Comparison of ENCODE assay signal across 10 cellular contexts in the genomic region with DNA sequence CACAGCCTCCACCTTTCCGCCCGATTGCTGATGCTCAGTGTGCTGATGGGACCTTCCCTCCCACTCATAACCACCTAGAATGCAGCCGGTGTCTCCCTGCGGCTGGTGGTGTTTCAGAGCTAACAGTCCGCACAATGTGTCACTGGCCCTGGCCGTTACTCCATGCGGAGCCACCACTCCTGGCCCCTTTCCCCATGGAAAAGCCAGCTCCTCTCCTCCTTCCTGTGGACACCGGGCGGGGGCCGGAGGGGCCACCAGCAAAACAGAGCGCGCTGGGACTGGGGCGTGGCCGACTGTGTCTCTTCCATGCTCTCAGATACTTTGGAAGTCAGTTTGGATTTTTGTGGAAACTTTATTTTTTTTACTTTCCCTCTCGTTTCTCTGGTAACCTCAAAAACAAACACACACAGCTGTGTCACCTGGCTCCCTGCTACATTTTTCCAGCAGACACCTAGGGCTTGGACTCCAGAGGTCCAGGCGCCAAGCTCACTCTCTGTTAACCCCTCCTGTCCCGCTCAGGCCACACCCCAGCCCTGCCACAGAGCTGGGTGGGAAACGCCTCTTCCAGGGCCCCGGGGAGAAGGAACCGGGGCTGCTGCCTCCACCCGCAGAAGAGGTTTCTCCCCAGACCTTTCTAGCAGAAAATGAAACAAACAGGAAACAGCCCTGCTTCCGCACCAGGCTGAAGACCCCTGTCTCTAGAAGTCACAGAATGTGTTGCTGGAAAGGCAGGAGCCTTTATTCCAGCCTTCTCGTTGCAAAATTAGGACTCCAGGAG. TPM values are rescaled to one million over a fixed set of nuclear protein-coding genes. Genes with fewer than 3 reads are reported as not detected.
A peak's percentile ranks its signal among the peaks of the same experiment; 100 is the strongest.
DNase-seq lines count a peak whose midpoint lies in the region; ATAC-seq, FAIRE-seq and TF ChIP-seq lines count a peak whose summit lies in the region.
"Had no signal": no experiment of that assay in that cellular context is flagged by ENCODE, and none has a peak within 500 bp of the region (broad histone marks: within the 10 kb centered on the region; RNA-seq: fewer than 3 reads in every experiment).

No MANE protein-coding gene starts in this region.

- H3K4me3 ChIP-seq in skeletal muscle tissue (ENCODE audit: low read length in 3 of 3) = peak overlapping the region in 1 of 3 donors; percentile 45
- H3K4me3 ChIP-seq: cardiac muscle cell had no signal

- H3K9me3 ChIP-seq in skeletal muscle tissue (ENCODE audit: control insufficient read depth in 3 of 3, low read length in 3 of 3) = peaks cover 0 to 4% (median 0%) of the 10 kb centered on the region in 3 donors

- H3K9ac ChIP-seq in skeletal muscle tissue (ENCODE audit: low read depth in 1 of 3, low read length in 3 of 3) = peak overlapping the region; percentile 50 to 57 (median 57)

- ATAC-seq in HG02885 (IDR thresholded peaks at IDR 0.05; ENCODE audit: poor library complexity, unreplicated experiment) (no peak), SK-N-SH treated with all-trans-retinoic acid at 6 μM for 48 hours (no peak)

- peaks cover 27 to 60% (median 38%) of the 10 kb centered on the region in 3 donors for H3K27me3 ChIP-seq in skeletal muscle tissue (ENCODE audit: control insufficient read depth in 3 of 3, insufficient read depth in 3 of 3, low read length in 3 of 3)
- H3K27me3 ChIP-seq: cardiac muscle cell had no signal

- no peaks in the 10 kb centered on the region for H3K36me3 ChIP-seq in skeletal muscle tissue (ENCODE audit: control insufficient read depth in 3 of 3, insufficient read depth in 3 of 3, low read length in 3 of 3)
- H3K36me3 ChIP-seq: cardiac muscle cell had no signal

- peaks cover 29 to 36% (median 31%) of the 10 kb centered on the region in 3 donors for H3K4me1 ChIP-seq in skeletal muscle tissue (ENCODE audit: control insufficient read depth in 3 of 3, insufficient read depth in 3 of 3, low read length in 3 of 3)

- H3K27ac ChIP-seq in skeletal muscle tissue (ENCODE audit: low read depth, low read length) = peak overlapping the region; percentile 84
- H3K27ac ChIP-seq: cardiac muscle cell had no signal

- FAIRE-seq in H54 (lab: Jason Lieb, UNC) (no peak), GM12891 (lab: Jason Lieb, UNC) (no peak)

- DNase-seq in H54 (ENCODE audit: insufficient read length, low spot score) = peak; percentile 40
- DNase-seq in amniotic epithelial cell (ENCODE audit: low read depth) = peak; percentile 50
- peak; percentile 29 for DNase-seq in iris pigment epithelial cell (ENCODE audit: low read depth)
- DNase-seq in GM12891 (ENCODE audit: insufficient read length, low spot score) = no peak
- no peak for DNase-seq in NCI-H446 (lab: John Stamatoyannopoulos, UW)
- DNase-seq: OCI-M1 had no signal

- TF ChIP-seq POLR2A in H54 (IDR thresholded peaks at IDR 0.05; ENCODE audit: low read depth, low read length) = no peak
- TF ChIP-seq POLR2A in GM12891 (IDR thresholded peaks at IDR 0.05; ENCODE audit: low read depth, low read length) = no peak

TF ChIP-seq in GM12891, 5 proteins besides CTCF, POLR2A, EP300 and RAD21:
- TF ChIP-seq PAX5 (IDR thresholded peaks at IDR 0.05; ENCODE audit: insufficient read depth, low read length, severe bottlenecking) = no peak
- no peak for TF ChIP-seq POLR2AphosphoS5 (IDR thresholded peaks at IDR 0.05; ENCODE audit: low read depth, low read length)
- no peak for TF ChIP-seq SPI1 (IDR thresholded peaks at IDR 0.05; ENCODE audit: low read depth, low read length)
- TF ChIP-seq TAF1 (IDR thresholded peaks at IDR 0.05; ENCODE audit: low read depth, low read length) = no peak
- TF ChIP-seq POU2F2 (IDR thresholded peaks at IDR 0.05; ENCODE audit: low read depth, low read length) = no peak

TF ChIP-seq in SK-N-SH treated with all-trans-retinoic acid at 6 μM for 48 hours, 23 proteins besides CTCF, POLR2A, EP300 and RAD21:
- no peak for TF ChIP-seq CSDC2 (CRISPR knock-in tag; IDR thresholded peaks at IDR 0.05)
- TF ChIP-seq ZFP30 (CRISPR knock-in tag; IDR thresholded peaks at IDR 0.05) = no peak
- TF ChIP-seq, protein P1, sequence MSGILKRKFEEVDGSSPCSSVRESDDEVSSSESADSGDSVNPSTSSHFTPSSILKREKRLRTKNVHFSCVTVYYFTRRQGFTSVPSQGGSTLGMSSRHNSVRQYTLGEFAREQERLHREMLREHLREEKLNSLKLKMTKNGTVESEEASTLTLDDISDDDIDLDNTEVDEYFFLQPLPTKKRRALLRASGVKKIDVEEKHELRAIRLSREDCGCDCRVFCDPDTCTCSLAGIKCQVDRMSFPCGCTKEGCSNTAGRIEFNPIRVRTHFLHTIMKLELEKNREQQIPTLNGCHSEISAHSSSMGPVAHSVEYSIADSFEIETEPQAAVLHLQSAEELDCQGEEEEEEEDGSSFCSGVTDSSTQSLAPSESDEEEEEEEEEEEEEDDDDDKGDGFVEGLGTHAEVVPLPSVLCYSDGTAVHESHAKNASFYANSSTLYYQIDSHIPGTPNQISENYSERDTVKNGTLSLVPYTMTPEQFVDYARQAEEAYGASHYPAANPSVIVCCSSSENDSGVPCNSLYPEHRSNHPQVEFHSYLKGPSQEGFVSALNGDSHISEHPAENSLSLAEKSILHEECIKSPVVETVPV (CRISPR knock-in tag; IDR thresholded peaks at IDR 0.05) = no peak
- TF ChIP-seq ZNF565 (CRISPR knock-in tag; conservative IDR thresholded peaks at IDR 0.05; ENCODE audit: low read depth) = no peak
- no peak for TF ChIP-seq ZNF8 (CRISPR knock-in tag; IDR thresholded peaks at IDR 0.05)

RNA-seq across cellular contexts. Expression of a gene that starts 32.5 kb away (rescaled TPM):
- 459 TPM for total RNA-seq in skeletal muscle tissue
- polyA plus RNA-seq in GM12891 (2012; ENCODE audit: low read depth, missing spikeins) = 1.5 TPM

Comparison
In these comparisons a context has a peak if more than half of its experiments do, and no peak if none do; other contexts are left out.
1. DNase-seq: peak in H54 (single experiment), amniotic epithelial cell (single experiment) and iris pigment epithelial cell (single experiment); none in GM12891 (single experiment) and NCI-H446 (0 of 2).